1 cellular context compared by ENCODE assay signal in genomic region chr9:136740971-136741884, GRCh38.
TF ChIP-seq lines count a peak whose summit lies in the region.

No MANE protein-coding gene starts in this region.

TF ChIP-seq in HepG2, 621 proteins besides CTCF, POLR2A, EP300 and RAD21 (continued from another document and continues in another):
- TF ChIP-seq ZSCAN9 (CRISPR knock-in tag; IDR thresholded peaks at IDR 0.05; ENCODE audit: borderline replicate concordance), result peak; percentile 78
- TF ChIP-seq ZNF749 (CRISPR knock-in tag; IDR thresholded peaks at IDR 0.05; ENCODE audit: borderline replicate concordance), result no peak
- TF ChIP-seq GATAD1 (CRISPR knock-in tag; IDR thresholded peaks at IDR 0.05), result 0 out of 2 replicates have a peak, but pooled peaks have one; percentile 22
- no peak for TF ChIP-seq NFRKB (IDR thresholded peaks at IDR 0.05)
- TF ChIP-seq ZNF609 (CRISPR knock-in tag; IDR thresholded peaks at IDR 0.05; ENCODE audit: borderline replicate concordance), result no peak
- no peak for TF ChIP-seq ZMAT5 (CRISPR knock-in tag; IDR thresholded peaks at IDR 0.05; ENCODE audit: borderline replicate concordance, low read depth)
- TF ChIP-seq MAX (IDR thresholded peaks at IDR 0.05), result peak; percentile 92
- no peak for TF ChIP-seq KLF11 (CRISPR knock-in tag; IDR thresholded peaks at IDR 0.05)
- TF ChIP-seq ZSCAN21 (CRISPR knock-in tag; IDR thresholded peaks at IDR 0.05; ENCODE audit: borderline replicate concordance), result peak; percentile 80; the same call in 1 of the 2 replicates
- TF ChIP-seq SKI (IDR thresholded peaks at IDR 0.05; ENCODE audit: partially characterized antibody), result no peak
- TF ChIP-seq KMT2A (CRISPR knock-in tag; IDR thresholded peaks at IDR 0.05), result no peak
- no peak for TF ChIP-seq NFYC (CRISPR knock-in tag; IDR thresholded peaks at IDR 0.05)
- no peak; the same call in 1 of the 2 replicates for TF ChIP-seq DMAP1 (CRISPR knock-in tag; IDR thresholded peaks at IDR 0.05)
- TF ChIP-seq ZNF407 (CRISPR knock-in tag; IDR thresholded peaks at IDR 0.05; ENCODE audit: not compliant biosample characterization), result no peak
- TF ChIP-seq THAP11 (CRISPR knock-in tag; IDR thresholded peaks at IDR 0.05), result peak; percentile 61
- TF ChIP-seq NCOA5 (CRISPR knock-in tag; IDR thresholded peaks at IDR 0.05), result no peak
- peak; percentile 95 for TF ChIP-seq MLX (CRISPR knock-in tag; IDR thresholded peaks at IDR 0.05)
- TF ChIP-seq EED (CRISPR knock-in tag; IDR thresholded peaks at IDR 0.05), result no peak
- peak; percentile 79; the same call in 1 of the 2 replicates for TF ChIP-seq TBX2 (CRISPR knock-in tag; IDR thresholded peaks at IDR 0.05; ENCODE audit: borderline replicate concordance)
- TF ChIP-seq BCL6 (CRISPR knock-in tag; IDR thresholded peaks at IDR 0.05), result peak; percentile 52; the same call in 1 of the 2 replicates
- no peak for TF ChIP-seq ADNP (CRISPR knock-in tag; IDR thresholded peaks at IDR 0.05)
- peak; percentile 60 for TF ChIP-seq KDM2A (CRISPR knock-in tag; IDR thresholded peaks at IDR 0.05; ENCODE audit: borderline replicate concordance, low read depth)
- no peak for TF ChIP-seq ZFP91 (CRISPR knock-in tag; IDR thresholded peaks at IDR 0.05; ENCODE audit: borderline replicate concordance)
- no peak for TF ChIP-seq TRAFD1 (CRISPR knock-in tag; IDR thresholded peaks at IDR 0.05; ENCODE audit: borderline replicate concordance)
- TF ChIP-seq SOX6 (IDR thresholded peaks at IDR 0.05), result no peak
- peak; percentile 49 for TF ChIP-seq SOX6 (CRISPR knock-in tag; IDR thresholded peaks at IDR 0.05)
- TF ChIP-seq BRF2 (CRISPR knock-in tag; IDR thresholded peaks at IDR 0.05), result no peak
- TF ChIP-seq ARID4A (CRISPR knock-in tag; IDR thresholded peaks at IDR 0.05; ENCODE audit: borderline replicate concordance), result peak; percentile 52; the same call in 1 of the 2 replicates
